ENCODE assay signal across 20 cellular contexts in genomic region chr10:77700086-77700485, GRCh38.
"Had no signal": no experiment of that assay in that cellular context is flagged by ENCODE, and none has a peak within 500 bp of the region (broad histone marks: within the 10 kb centered on the region; RNA-seq: fewer than 3 reads in every experiment).

No MANE protein-coding gene starts in this region.

- H3K4me3 ChIP-seq: gastrocnemius medialis, heart right ventricle, psoas muscle, skin epidermis, testis, tibial nerve, upper lobe of right lung, vagina had no signal

- H3K4me1 Mint-ChIP-seq: naive thymus-derived CD8-positive, alpha-beta T cell; stimulated activated naive CD8-positive, alpha-beta T cell treated with anti-CD3 and anti-CD28 coated beads, Interleukin-15, amount 100 ng/mL, for 72 hours had no signal

- H3K27ac ChIP-seq: gastrocnemius medialis, heart right ventricle, neutrophil, psoas muscle, skin epidermis, testis, tibial nerve, upper lobe of right lung, vagina had no signal

- H3K36me3 ChIP-seq: gastrocnemius medialis, heart right ventricle, neutrophil, tibial nerve, upper lobe of right lung, vagina had no signal

- H3K9me3 ChIP-seq: gastrocnemius medialis, heart right ventricle, neutrophil, psoas muscle, testis, upper lobe of right lung, vagina had no signal

- H3K9me3 Mint-ChIP-seq: naive thymus-derived CD8-positive, alpha-beta T cell; stimulated activated naive B cell treated with anti-CD40 and anti-IgM and Interleukin-4, amounts not matched to agents 10 μg/mL and 1 μg/mL and 100 μg/mL, for 72 hours; stimulated activated naive CD8-positive, alpha-beta T cell treated with anti-CD3 and anti-CD28 coated beads, Interleukin-15, amount 100 ng/mL, for 72 hours had no signal

- ATAC-seq: gastrocnemius medialis; heart right ventricle; naive thymus-derived CD8-positive, alpha-beta T cell; psoas muscle; sciatic nerve; stimulated activated naive CD8-positive, alpha-beta T cell treated with anti-CD3 and anti-CD28 coated beads, Interleukin-15, amount 100 ng/mL, for 72 hours; upper lobe of right lung had no signal

- H3K27ac Mint-ChIP-seq: naive thymus-derived CD8-positive, alpha-beta T cell; stimulated activated naive B cell treated with anti-CD40 and anti-IgM and Interleukin-4, amounts not matched to agents 10 μg/mL and 1 μg/mL and 100 μg/mL, for 72 hours; stimulated activated naive CD8-positive, alpha-beta T cell treated with anti-CD3 and anti-CD28 coated beads, Interleukin-15, amount 100 ng/mL, for 72 hours had no signal

- DNase-seq: dermis blood vessel endothelial cell; erythroblast; gastrocnemius medialis; heart right ventricle; hypothalamus; kidney glomerular epithelial cell; naive thymus-derived CD8-positive, alpha-beta T cell; psoas muscle; retina; stimulated activated CD4-positive, alpha-beta T cell treated with anti-CD3 and anti-CD28 coated beads, Interleukin-2, amount 100 ng/mL, for 24 hours; stimulated activated CD4-positive, alpha-beta T cell treated with anti-CD3 and anti-CD28 coated beads, Interleukin-4, amount 100 ng/mL, for 4 hours; stimulated activated naive B cell treated with anti-CD40 and anti-IgM and Interleukin-4, amounts not matched to agents 10 μg/mL and 1 μg/mL and 100 μg/mL, for 72 hours; stimulated activated naive CD8-positive, alpha-beta T cell treated with anti-CD3 and anti-CD28 coated beads, Interleukin-15, amount 100 ng/mL, for 72 hours; testis; upper lobe of right lung had no signal

- H3K27me3 ChIP-seq: gastrocnemius medialis, testis, tibial nerve, vagina had no signal

- H3K4me3 Mint-ChIP-seq: naive thymus-derived CD8-positive, alpha-beta T cell; stimulated activated naive B cell treated with anti-CD40 and anti-IgM and Interleukin-4, amounts not matched to agents 10 μg/mL and 1 μg/mL and 100 μg/mL, for 72 hours; stimulated activated naive CD8-positive, alpha-beta T cell treated with anti-CD3 and anti-CD28 coated beads, Interleukin-15, amount 100 ng/mL, for 72 hours had no signal

- H3K4me1 ChIP-seq: gastrocnemius medialis, heart right ventricle, psoas muscle, testis, tibial nerve, upper lobe of right lung, vagina had no signal

- H3K36me3 Mint-ChIP-seq: naive thymus-derived CD8-positive, alpha-beta T cell; stimulated activated naive B cell treated with anti-CD40 and anti-IgM and Interleukin-4, amounts not matched to agents 10 μg/mL and 1 μg/mL and 100 μg/mL, for 72 hours had no signal
